In the genomic region with DNA sequence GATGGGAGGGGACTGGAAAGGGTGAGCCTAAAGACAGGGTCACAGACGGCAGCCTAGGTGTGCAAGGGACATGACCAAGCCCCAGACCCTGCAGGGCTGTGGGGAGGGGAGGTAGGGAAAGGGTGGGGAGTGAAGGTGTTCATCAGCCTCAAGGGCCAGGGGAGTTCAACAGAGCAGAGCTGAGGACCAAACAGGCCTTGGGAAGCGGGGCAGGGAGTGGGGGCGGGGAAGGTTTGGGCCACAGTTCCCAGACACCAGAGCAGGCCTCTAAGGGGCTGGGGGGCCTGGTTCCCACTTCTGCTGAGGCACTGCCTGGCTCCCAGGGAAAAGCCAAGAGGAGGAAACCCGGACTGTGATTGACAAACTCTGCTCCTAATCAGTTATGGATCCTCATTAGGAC, we compare ENCODE assay signal across 18 cellular contexts.
DNase-seq lines count a peak whose midpoint lies in the region; ATAC-seq and TF ChIP-seq lines count a peak whose summit lies in the region.
"Had no signal": no experiment of that assay in that cellular context is flagged by ENCODE, and none has a peak within 500 bp of the region (broad histone marks: within the 10 kb centered on the region; RNA-seq: fewer than 3 reads in every experiment).

No MANE protein-coding gene starts in this region.

- H3K36me3 ChIP-seq in RWPE2 (ENCODE audit: low read depth) = no peaks in the 10 kb centered on the region
- H3K36me3 ChIP-seq in sigmoid colon = no peaks in the 10 kb centered on the region
- H3K36me3 ChIP-seq in BE2C = no peaks in the 10 kb centered on the region
- H3K36me3 ChIP-seq: BLaER1 treated with 17β-estradiol and CSF1 and Interleukin-3, amounts not matched to agents 10 nM and 100 nM had no signal

- H3K27me3 Mint-ChIP-seq in chondrocyte (ENCODE audit: low read depth) = peaks cover 22% of the 10 kb centered on the region

- H3K27me3 ChIP-seq in RWPE2 (ENCODE audit: insufficient read depth, poor library complexity, severe bottlenecking) = peaks cover 12% of the 10 kb centered on the region
- H3K27me3 ChIP-seq in sigmoid colon = peaks cover 0 to 6% (median 0%) of the 10 kb centered on the region in 3 donors
- H3K27me3 ChIP-seq in BE2C = no peaks in the 10 kb centered on the region
- H3K27me3 ChIP-seq: BLaER1 treated with 17β-estradiol and CSF1 and Interleukin-3, amounts not matched to agents 10 nM and 100 nM had no signal

- no peaks in the 10 kb centered on the region for H3K9me3 Mint-ChIP-seq in chondrocyte (ENCODE audit: low read depth)
- H3K9me3 Mint-ChIP-seq: CD4-positive, alpha-beta T cell; CD8-positive, alpha-beta T cell had no signal

- intact Hi-C loops in sigmoid colon (cut with DNase I) = no loop called here

- no peak overlapping the region for H3K27ac ChIP-seq in RWPE2 (ENCODE audit: poor library complexity, severe bottlenecking)
- no peak overlapping the region for H3K27ac ChIP-seq in sigmoid colon
- H3K27ac ChIP-seq: BLaER1 treated with 17β-estradiol and CSF1 and Interleukin-3, amounts not matched to agents 10 nM and 100 nM; C4-2B had no signal

- no peak for TF ChIP-seq CTCF in RWPE2 (IDR thresholded peaks at IDR 0.05; ENCODE audit: poor library complexity, severe bottlenecking)
- TF ChIP-seq CTCF in chondrocyte (IDR thresholded peaks at IDR 0.05) = no peak
- TF ChIP-seq CTCF in sigmoid colon (IDR thresholded peaks at IDR 0.05) = no peak
- no peak for TF ChIP-seq CTCF in BE2C (IDR thresholded peaks at IDR 0.05; ENCODE audit: low read depth, low read length)

- no peaks in the 10 kb centered on the region for H3K36me3 Mint-ChIP-seq in chondrocyte (ENCODE audit: low read depth)
- H3K36me3 Mint-ChIP-seq: CD8-positive, alpha-beta T cell had no signal

- ATAC-seq in RWPE2 (ENCODE audit: low read depth) = no peak
- no peak for ATAC-seq in GM21447 (IDR thresholded peaks at IDR 0.05; ENCODE audit: unreplicated experiment)
- ATAC-seq: CD8-positive, alpha-beta T cell had no signal

- WGBS in sigmoid colon, 2 donors = 78 to 80% methylated on average over 4 of the region's 4 CpGs

- H3K27ac Mint-ChIP-seq in chondrocyte (ENCODE audit: unreplicated experiment) = no peak overlapping the region
- H3K27ac Mint-ChIP-seq: CD4-positive, alpha-beta T cell; CD8-positive, alpha-beta T cell had no signal

- no peaks in the 10 kb centered on the region for H3K9me3 ChIP-seq in RWPE2 (ENCODE audit: severe bottlenecking)
- H3K9me3 ChIP-seq in sigmoid colon = no peaks in the 10 kb centered on the region
- H3K9me3 ChIP-seq in BE2C = no peaks in the 10 kb centered on the region
- H3K9me3 ChIP-seq: Caco-2 had no signal

- H3K4me1 ChIP-seq in RWPE2 (ENCODE audit: insufficient read depth, poor library complexity, severe bottlenecking) (no peaks in the 10 kb centered on the region), sigmoid colon (no peaks in the 10 kb centered on the region), BE2C (no peaks in the 10 kb centered on the region)
- H3K4me1 ChIP-seq: Caco-2 had no signal

- no peak overlapping the region for H3K4me3 Mint-ChIP-seq in chondrocyte (ENCODE audit: unreplicated experiment)
- H3K4me3 Mint-ChIP-seq: CD4-positive, alpha-beta T cell; CD8-positive, alpha-beta T cell had no signal

- no peaks in the 10 kb centered on the region for H3K4me1 Mint-ChIP-seq in chondrocyte (ENCODE audit: low read depth)

- TF ChIP-seq POLR2A in sigmoid colon (IDR thresholded peaks at IDR 0.05) = no peak

- no peak for TF ChIP-seq EP300 in sigmoid colon (IDR thresholded peaks at IDR 0.05)

- no peak overlapping the region for H3K4me3 ChIP-seq in RWPE2 (ENCODE audit: severe bottlenecking)
- no peak overlapping the region for H3K4me3 ChIP-seq in sigmoid colon
- no peak overlapping the region for H3K4me3 ChIP-seq in BE2C (ENCODE audit: low read depth, low read length)
- H3K4me3 ChIP-seq: BLaER1 treated with 17β-estradiol and CSF1 and Interleukin-3, amounts not matched to agents 10 nM and 100 nM had no signal

- DNase-seq in RWPE2 (ENCODE audit: low spot score) (peak; percentile 18), chondrocyte (ENCODE audit: low spot score) (peak; percentile 37), mesenteric fat pad (ENCODE audit: low spot score) (peak; percentile 57), sigmoid colon (peak; percentile 35), globus pallidus (ENCODE audit: low spot score) (no peak), NCI-H2107 (lab: John Stamatoyannopoulos, UW) (no peak), BE2C (no peak)
- DNase-seq: 8988T; ACHN; Caco-2; Calu3; CD8-positive, alpha-beta T cell; DMS79 treated with DMSO at 0.1 percent for 48 hours; GF-D8 had no signal

Comparison
In these comparisons a context has a peak if more than half of its experiments do, and no peak if none do; other contexts are left out.
1. DNase-seq: peak in RWPE2 (single experiment), chondrocyte (single experiment), mesenteric fat pad (single experiment) and sigmoid colon (single experiment); none in globus pallidus (single experiment), NCI-H2107 (single experiment) and BE2C (single experiment).